28 cellular contexts compared by ENCODE assay signal in genomic region chr6:75246386-75246785, GRCh38.
"Had no signal": no experiment of that assay in that cellular context is flagged by ENCODE, and none has a peak within 500 bp of the region (broad histone marks: within the 10 kb centered on the region; RNA-seq: fewer than 3 reads in every experiment).

No MANE protein-coding gene starts in this region.

- H3K9me3 Mint-ChIP-seq: stimulated activated effector memory CD8-positive, alpha-beta T cell treated with anti-CD3 and anti-CD28 coated beads, Interleukin-12 subunit alpha, Interleukin-12 subunit beta, amount 100 ng/mL, for 72 hours; T-cell; T-helper 2 cell treated with Interferon-gamma antibody and Interleukin-4, amounts not matched to agents 5 μg/mL and 100 μg/mL, for 36 hours had no signal

- H3K27me3 ChIP-seq: esophagus muscularis mucosa, gastroesophageal sphincter, hepatocyte, pancreas, sigmoid colon, stomach, thyroid gland, upper lobe of right lung had no signal

- H3K4me3 ChIP-seq: esophagus muscularis mucosa, gastroesophageal sphincter, hepatocyte, left ventricle myocardium inferior, lung, mucosa of descending colon, pancreas, prostate gland, sigmoid colon, stomach, thyroid gland, upper lobe of right lung had no signal

- ATAC-seq: gastroesophageal sphincter; mucosa of descending colon; pancreas; stimulated activated effector memory CD8-positive, alpha-beta T cell treated with anti-CD3 and anti-CD28 coated beads, Interleukin-12 subunit alpha, Interleukin-12 subunit beta, amount 100 ng/mL, for 72 hours; T-cell; upper lobe of right lung had no signal

- H3K36me3 ChIP-seq: pancreas, prostate gland, sigmoid colon, stomach, thyroid gland had no signal

- DNase-seq: activated CD4-positive, alpha-beta T cell treated with anti-CD3 and anti-CD28 coated beads for 4 hours; activated CD4-positive, alpha-beta T cell treated with anti-CD3 and anti-CD28 coated beads, Interleukin-2, amount 50 U/mL, for 4 hours; activated gamma-delta T cell; activated naive CD4-positive, alpha-beta T cell treated with anti-CD3 and anti-CD28 coated beads, Interleukin-2, amount 50 U/mL, for 16 hours; activated T-cell treated with anti-CD3 and anti-CD28 coated beads, Interleukin-2, amount 50 U/mL, for 1 hour; dermis blood vessel endothelial cell; effector CD4-positive, alpha-beta T cell; islet precursor cell; left ventricle myocardium inferior; mucosa of descending colon; nucleus accumbens; pancreas; retina; sigmoid colon; small intestine; stimulated activated CD4-positive, alpha-beta T cell treated with anti-CD3 and anti-CD28 coated beads, Interleukin-4, amount 100 ng/mL, for 24 hours; stomach; T-cell; thyroid gland; upper lobe of right lung had no signal

- H3K4me2 ChIP-seq: hepatocyte had no signal

- H3K27ac Mint-ChIP-seq: stimulated activated effector memory CD8-positive, alpha-beta T cell treated with anti-CD3 and anti-CD28 coated beads, Interleukin-12 subunit alpha, Interleukin-12 subunit beta, amount 100 ng/mL, for 72 hours; T-helper 2 cell treated with Interferon-gamma antibody and Interleukin-4, amounts not matched to agents 5 μg/mL and 100 μg/mL, for 36 hours had no signal

- H3K27ac ChIP-seq: esophagus muscularis mucosa, gastroesophageal sphincter, hepatocyte, left ventricle myocardium inferior, pancreas, prostate gland, sigmoid colon, stomach, thyroid gland, upper lobe of right lung, VCaP had no signal

- H2AFZ ChIP-seq: hepatocyte had no signal

- H3K4me3 Mint-ChIP-seq: stimulated activated effector memory CD8-positive, alpha-beta T cell treated with anti-CD3 and anti-CD28 coated beads, Interleukin-12 subunit alpha, Interleukin-12 subunit beta, amount 100 ng/mL, for 72 hours; T-cell; T-helper 2 cell treated with Interferon-gamma antibody and Interleukin-4, amounts not matched to agents 5 μg/mL and 100 μg/mL, for 36 hours had no signal

- H3K9me3 ChIP-seq: esophagus muscularis mucosa, gastroesophageal sphincter, left ventricle myocardium inferior, mucosa of descending colon, pancreas, prostate gland, sigmoid colon, stomach, thyroid gland, upper lobe of right lung had no signal
